In the genomic region with DNA sequence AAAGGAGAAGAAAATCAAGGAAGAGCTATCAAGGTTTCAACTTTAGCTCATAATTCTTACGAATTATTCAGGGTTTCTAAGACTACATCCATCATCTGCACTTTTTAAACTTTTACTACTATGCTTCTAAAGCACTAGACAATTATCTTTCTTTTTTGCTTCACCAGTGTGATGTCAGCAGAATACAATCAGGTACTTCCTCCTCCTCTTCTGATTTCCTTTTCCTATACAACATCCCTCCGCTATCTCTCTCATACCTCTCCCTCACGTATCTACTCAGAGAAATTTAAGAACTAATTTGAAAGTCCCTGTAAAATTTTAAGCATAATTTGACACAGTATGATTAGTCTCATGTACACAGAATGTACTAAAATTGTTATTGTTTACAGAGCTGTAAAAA, we compare ENCODE assay signal across 36 cellular contexts. TPM values are rescaled to one million over a fixed set of nuclear protein-coding genes. Genes with fewer than 3 reads are reported as not detected.
"Had no signal": no experiment of that assay in that cellular context is flagged by ENCODE, and none has a peak within 500 bp of the region (broad histone marks: within the 10 kb centered on the region; RNA-seq: fewer than 3 reads in every experiment).

No MANE protein-coding gene starts in this region.

- H3K4me1 Mint-ChIP-seq: activated CD4-positive, alpha-beta T cell treated with anti-CD3 and anti-CD28 coated beads, Interleukin-2, amount 10 ng/mL, durations not matched to agents 7 days and 5 days; immature natural killer cell; stimulated activated memory B cell treated with anti-CD40 and anti-IgM and Interleukin-4, amounts not matched to agents 10 μg/mL and 1 μg/mL and 100 μg/mL, for 72 hours; stimulated activated naive CD8-positive, alpha-beta T cell treated with anti-CD3 and anti-CD28 coated beads, Interleukin-15, amount 100 ng/mL, for 72 hours; T-cell had no signal

- H3K4me3 Mint-ChIP-seq: activated CD4-positive, alpha-beta memory T cell treated with anti-CD3 and anti-CD28 coated beads, Interleukin-2, amount 10 ng/mL, durations not matched to agents 7 days and 5 days; activated CD4-positive, alpha-beta T cell treated with anti-CD3 and anti-CD28 coated beads, Interleukin-2, amount 10 ng/mL, durations not matched to agents 7 days and 5 days; activated naive CD8-positive, alpha-beta T cell treated with anti-CD3 and anti-CD28 coated beads, Interleukin-2, amount 10 ng/mL, durations not matched to agents 7 days and 5 days; activated T-cell treated with anti-CD3 and anti-CD28 coated beads, Interleukin-2, amount 50 U/mL, for 4 hours; effector memory CD8-positive, alpha-beta T cell; immature natural killer cell; naive thymus-derived CD4-positive, alpha-beta T cell; stimulated activated memory B cell treated with anti-CD40 and anti-IgM and Interleukin-4, amounts not matched to agents 10 μg/mL and 1 μg/mL and 100 μg/mL, for 72 hours; stimulated activated naive CD8-positive, alpha-beta T cell treated with anti-CD3 and anti-CD28 coated beads, Interleukin-15, amount 100 ng/mL, for 72 hours; T-cell; T-helper 2 cell treated with Interferon-gamma antibody and Interleukin-4, amounts not matched to agents 5 μg/mL and 100 μg/mL, for 36 hours; type B pancreatic cell had no signal

- H3K27ac Mint-ChIP-seq: activated CD4-positive, alpha-beta memory T cell treated with anti-CD3 and anti-CD28 coated beads, Interleukin-2, amount 10 ng/mL, durations not matched to agents 7 days and 5 days; activated CD4-positive, alpha-beta T cell treated with anti-CD3 and anti-CD28 coated beads, Interleukin-2, amount 10 ng/mL, durations not matched to agents 7 days and 5 days; activated naive CD8-positive, alpha-beta T cell treated with anti-CD3 and anti-CD28 coated beads, Interleukin-2, amount 10 ng/mL, durations not matched to agents 7 days and 5 days; stimulated activated memory B cell treated with anti-CD40 and anti-IgM and Interleukin-4, amounts not matched to agents 10 μg/mL and 1 μg/mL and 100 μg/mL, for 72 hours; T-cell; T-helper 2 cell treated with Interferon-gamma antibody and Interleukin-4, amounts not matched to agents 5 μg/mL and 100 μg/mL, for 36 hours; type B pancreatic cell had no signal

- H3K4me1 ChIP-seq: esophagus muscularis mucosa, foreskin keratinocyte, heart left ventricle, parathyroid adenoma, psoas muscle, sigmoid colon, uterus had no signal

- H3K27ac ChIP-seq: brain microvascular endothelial cell, esophagus muscularis mucosa, foreskin keratinocyte, heart left ventricle, parathyroid adenoma, psoas muscle, sigmoid colon, uterus, WERI-Rb-1 had no signal

- ATAC-seq: activated CD4-positive, CD25-positive, alpha-beta regulatory T cell treated with anti-CD3 and anti-CD28 coated beads, Interleukin-2, amount 50 U/mL, for 24 hours; activated T-cell treated with anti-CD3 and anti-CD28 coated beads, Interleukin-2, amount 50 U/mL, for 4 hours; effector memory CD8-positive, alpha-beta T cell; foreskin keratinocyte; heart left ventricle; left colon; naive thymus-derived CD4-positive, alpha-beta T cell; psoas muscle; stimulated activated memory B cell treated with anti-CD40 and anti-IgM and Interleukin-4, amounts not matched to agents 10 μg/mL and 1 μg/mL and 100 μg/mL, for 72 hours; stimulated activated naive CD8-positive, alpha-beta T cell treated with anti-CD3 and anti-CD28 coated beads, Interleukin-15, amount 100 ng/mL, for 72 hours; T-cell had no signal

- H3K4me3 ChIP-seq: esophagus muscularis mucosa, heart left ventricle, psoas muscle, sigmoid colon, uterus had no signal

- H3K9me3 Mint-ChIP-seq: activated CD4-positive, alpha-beta memory T cell treated with anti-CD3 and anti-CD28 coated beads, Interleukin-2, amount 10 ng/mL, durations not matched to agents 7 days and 5 days; activated CD4-positive, alpha-beta T cell treated with anti-CD3 and anti-CD28 coated beads, Interleukin-2, amount 10 ng/mL, durations not matched to agents 7 days and 5 days; activated naive CD8-positive, alpha-beta T cell treated with anti-CD3 and anti-CD28 coated beads, Interleukin-2, amount 10 ng/mL, durations not matched to agents 7 days and 5 days; activated T-cell treated with anti-CD3 and anti-CD28 coated beads, Interleukin-2, amount 50 U/mL, for 4 hours; effector memory CD8-positive, alpha-beta T cell; immature natural killer cell; naive thymus-derived CD4-positive, alpha-beta T cell; stimulated activated memory B cell treated with anti-CD40 and anti-IgM and Interleukin-4, amounts not matched to agents 10 μg/mL and 1 μg/mL and 100 μg/mL, for 72 hours; stimulated activated naive CD8-positive, alpha-beta T cell treated with anti-CD3 and anti-CD28 coated beads, Interleukin-15, amount 100 ng/mL, for 72 hours; T-cell; T-helper 2 cell treated with Interferon-gamma antibody and Interleukin-4, amounts not matched to agents 5 μg/mL and 100 μg/mL, for 36 hours; type B pancreatic cell had no signal

- H3K27me3 Mint-ChIP-seq: activated CD4-positive, alpha-beta memory T cell treated with anti-CD3 and anti-CD28 coated beads, Interleukin-2, amount 10 ng/mL, durations not matched to agents 7 days and 5 days; activated CD4-positive, alpha-beta T cell treated with anti-CD3 and anti-CD28 coated beads, Interleukin-2, amount 10 ng/mL, durations not matched to agents 7 days and 5 days; activated naive CD8-positive, alpha-beta T cell treated with anti-CD3 and anti-CD28 coated beads, Interleukin-2, amount 10 ng/mL, durations not matched to agents 7 days and 5 days; effector memory CD8-positive, alpha-beta T cell; naive thymus-derived CD4-positive, alpha-beta T cell; stimulated activated memory B cell treated with anti-CD40 and anti-IgM and Interleukin-4, amounts not matched to agents 10 μg/mL and 1 μg/mL and 100 μg/mL, for 72 hours; stimulated activated naive CD8-positive, alpha-beta T cell treated with anti-CD3 and anti-CD28 coated beads, Interleukin-15, amount 100 ng/mL, for 72 hours; T-cell; type B pancreatic cell had no signal

- H3K9me3 ChIP-seq: esophagus muscularis mucosa, heart left ventricle, psoas muscle, sigmoid colon, uterus had no signal

- H3K27me3 ChIP-seq: brain microvascular endothelial cell, esophagus muscularis mucosa, foreskin keratinocyte, heart left ventricle, sigmoid colon, uterus had no signal

- DNase-seq: activated CD4-positive, alpha-beta memory T cell treated with anti-CD3 and anti-CD28 coated beads, Interleukin-2, amount 10 ng/mL, durations not matched to agents 7 days and 5 days; activated CD4-positive, alpha-beta T cell treated with anti-CD3 and anti-CD28 coated beads, Interleukin-2, amount 10 ng/mL, durations not matched to agents 7 days and 5 days; activated naive CD4-positive, alpha-beta T cell; activated naive CD8-positive, alpha-beta T cell treated with anti-CD3 and anti-CD28 coated beads, Interleukin-2, amount 10 ng/mL, durations not matched to agents 7 days and 5 days; activated T-cell treated with anti-CD3 and anti-CD28 coated beads, Interleukin-2, amount 50 U/mL, for 4 hours; amniotic stem cell; brain microvascular endothelial cell; caudate nucleus; cortex of kidney; effector memory CD8-positive, alpha-beta T cell; foreskin keratinocyte; heart left ventricle; hypothalamus; immature natural killer cell; kidney; left colon; midbrain; naive thymus-derived CD4-positive, alpha-beta T cell; nucleus accumbens; psoas muscle; sigmoid colon; small intestine; stimulated activated CD4-positive, alpha-beta T cell treated with anti-CD3 and anti-CD28 coated beads, Interleukin-1b, Interleukin-23, amount 100 ng/mL, for 48 hours; stimulated activated CD4-positive, alpha-beta T cell treated with anti-CD3 and anti-CD28 coated beads, Interleukin-4, amount 100 ng/mL, for 4 hours; stimulated activated CD8-positive, alpha-beta memory T cell treated with anti-CD3 and anti-CD28 coated beads, Interleukin-4, amount 100 ng/mL, for 48 hours; stimulated activated naive CD8-positive, alpha-beta T cell treated with anti-CD3 and anti-CD28 coated beads, Interleukin-15, amount 100 ng/mL, for 72 hours; substantia nigra; T-cell; uterus; WERI-Rb-1 had no signal

- H3K36me3 ChIP-seq: uterus had no signal

RNA-seq across cellular contexts. Expression of a gene that starts 47.3 kb away (rescaled TPM):
- total RNA-seq: activated CD4-positive, alpha-beta memory T cell treated with anti-CD3 and anti-CD28 coated beads, Interleukin-2, amount 10 ng/mL, durations not matched to agents 7 days and 5 days; activated CD4-positive, alpha-beta T cell treated with anti-CD3 and anti-CD28 coated beads, Interleukin-2, amount 10 ng/mL, durations not matched to agents 7 days and 5 days; activated T-cell treated with anti-CD3 and anti-CD28 coated beads, Interleukin-2, amount 50 U/mL, for 4 hours; esophagus muscularis mucosa; foreskin keratinocyte; left colon; sigmoid colon had no signal
